ENCODE assay signal across 14 cellular contexts in genomic region chr1:29177022-29177705, GRCh38. TPM values are rescaled to one million over a fixed set of nuclear protein-coding genes. Genes with fewer than 3 reads are reported as not detected.
DNase-seq lines count a peak whose midpoint lies in the region; ATAC-seq, FAIRE-seq and TF ChIP-seq lines count a peak whose summit lies in the region.
"Had no signal": no experiment of that assay in that cellular context is flagged by ENCODE, and none has a peak within 500 bp of the region (broad histone marks: within the 10 kb centered on the region; RNA-seq: fewer than 3 reads in every experiment).

No MANE protein-coding gene starts in this region.

- H3K9ac ChIP-seq in GM23248 (peak overlapping the region; percentile 23), astrocyte (ENCODE audit: low read length) (no peak overlapping the region)

- no peak overlapping the region for H3K27ac Mint-ChIP-seq in astrocyte (ENCODE audit: unreplicated experiment)
- peak overlapping the region; percentile 31 to 88 (median 69) for H3K27ac Mint-ChIP-seq in naive thymus-derived CD4-positive, alpha-beta T cell

- peaks cover 14% of the 10 kb centered on the region for H3K4me1 Mint-ChIP-seq in astrocyte (ENCODE audit: low read depth, unreplicated experiment)
- peaks cover 49 to 70% (median 63%) of the 10 kb centered on the region in 7 donors for H3K4me1 Mint-ChIP-seq in naive thymus-derived CD4-positive, alpha-beta T cell

- no peak for TF ChIP-seq CTCF in A673 (conservative IDR thresholded peaks at IDR 0.05; ENCODE audit: low read depth, low read length)
- TF ChIP-seq CTCF in astrocyte (IDR thresholded peaks at IDR 0.05; ENCODE audit: insufficient read depth, low read depth, low read length): no peak

- DNase-seq in A673 (ENCODE audit: low spot score) (no peak), GM23248 (peak; percentile 35), astrocyte (ENCODE audit: low read depth) (no peak), NCI-H2081 (lab: John Stamatoyannopoulos, UW) (no peak), NCI-H1436 (lab: John Stamatoyannopoulos, UW) (no peak), NOMO-1 (lab: John Stamatoyannopoulos, UW; ENCODE audit: unreplicated experiment in 2 of 2) (no peak)
- DNase-seq in naive thymus-derived CD4-positive, alpha-beta T cell: no peak
- DNase-seq: activated naive CD4-positive, alpha-beta T cell; stimulated activated CD8-positive, alpha-beta memory T cell treated with anti-CD3 and anti-CD28 coated beads, Interleukin-4, amount 100 ng/mL, for 48 hours had no signal

- no peaks in the 10 kb centered on the region for H3K9me2 ChIP-seq in GM23248 (ENCODE audit: insufficient read depth)

- H2AFZ ChIP-seq in GM23248: no peak overlapping the region
- no peak overlapping the region for H2AFZ ChIP-seq in astrocyte (ENCODE audit: low read depth, low read length)

- H3K9me3 ChIP-seq in A673 (ENCODE audit: low read depth, low read length, poor library complexity, severe bottlenecking): no peaks in the 10 kb centered on the region
- no peaks in the 10 kb centered on the region for H3K9me3 ChIP-seq in GM23248 (ENCODE audit: low read depth)
- H3K9me3 ChIP-seq in astrocyte (ENCODE audit: insufficient read depth, low read depth, low read length): no peaks in the 10 kb centered on the region
- H3K9me3 ChIP-seq in naive thymus-derived CD4-positive, alpha-beta T cell (ENCODE audit: control insufficient read depth in 2 of 3, low read length in 3 of 3): no peaks in the 10 kb centered on the region

- H3K4me3 Mint-ChIP-seq in astrocyte (ENCODE audit: unreplicated experiment): no peak overlapping the region
- peak overlapping the region; percentile 21 to 94 (median 70) for H3K4me3 Mint-ChIP-seq in naive thymus-derived CD4-positive, alpha-beta T cell

- no peaks in the 10 kb centered on the region for H3K27me3 Mint-ChIP-seq in astrocyte (ENCODE audit: low read depth, unreplicated experiment)
- no peaks in the 10 kb centered on the region for H3K27me3 Mint-ChIP-seq in naive thymus-derived CD4-positive, alpha-beta T cell

- H3K4me2 ChIP-seq in GM23248 (ENCODE audit: unreplicated experiment): peak overlapping the region; percentile 23
- peak overlapping the region; percentile 42 for H3K4me2 ChIP-seq in astrocyte (ENCODE audit: low read length)

- H3K4me1 ChIP-seq in A673 (ENCODE audit: insufficient read depth, low read length, poor library complexity, severe bottlenecking) (peaks cover 49% of the 10 kb centered on the region), GM23248 (ENCODE audit: insufficient read depth) (peaks cover 49% of the 10 kb centered on the region), astrocyte (ENCODE audit: insufficient read depth, low read length) (peaks cover 21% of the 10 kb centered on the region)
- peaks cover 31 to 34% of the 10 kb centered on the region in 2 donors for H3K4me1 ChIP-seq in naive thymus-derived CD4-positive, alpha-beta T cell (ENCODE audit: control insufficient read depth in 2 of 2, insufficient read depth in 2 of 2, low read length in 2 of 2)

- 72 to 78% methylated on average over 12 of the region's 12 CpGs for WGBS in GM23248 (ENCODE audit: low coverage in 1 of 2, low lambda C conversion rate in 2 of 2, missing lambda C conversion rate in 2 of 2), 2 experiments

- H4K20me1 ChIP-seq in GM23248 (ENCODE audit: insufficient read depth) (peaks cover 34% of the 10 kb centered on the region), astrocyte (ENCODE audit: insufficient read depth, low read length) (peaks cover 81% of the 10 kb centered on the region)

- peaks cover 67% of the 10 kb centered on the region for H3F3A ChIP-seq in GM23248 (ENCODE audit: insufficient read depth)

- H3K27me3 ChIP-seq in A673 (replicated peaks; ENCODE audit: insufficient read depth, low read depth, low read length, poor library complexity) (no peaks in the 10 kb centered on the region), GM23248 (replicated peaks; ENCODE audit: insufficient read depth) (no peaks in the 10 kb centered on the region), astrocyte (ENCODE audit: insufficient read depth, low read length) (no peaks in the 10 kb centered on the region)
- no peaks in the 10 kb centered on the region for H3K27me3 ChIP-seq in naive thymus-derived CD4-positive, alpha-beta T cell (ENCODE audit: control insufficient read depth in 2 of 2, insufficient read depth in 2 of 2, low read length in 2 of 2)
- H3K27me3 ChIP-seq: dorsolateral prefrontal cortex had no signal

- in situ Hi-C loops in GM23248 (cut with MboI): no loop called here

- CTCF ChIA-PET in A673 (lab: Charles Lee): no interaction called here
- CTCF ChIA-PET in naive thymus-derived CD4-positive, alpha-beta T cell (lab: Charles Lee): interaction anchor here (0.6 to 0.7 kb wide), 2 partner anchors 187 to 1771 kb away, joined by 3 to 4 read pairs; no protein-coding TSS in a partner anchor

- H3K79me2 ChIP-seq in GM23248 (ENCODE audit: insufficient read depth): peaks cover 93% of the 10 kb centered on the region
- H3K79me2 ChIP-seq in astrocyte (ENCODE audit: insufficient read depth, low read length): peaks cover 93% of the 10 kb centered on the region

- peaks cover 13% of the 10 kb centered on the region for H3K36me3 ChIP-seq in A673 (ENCODE audit: insufficient read depth, low read length, poor library complexity, severe bottlenecking)
- 0 out of 2 replicates have a peak, but pooled peaks cover 7% of the 10 kb centered on the region for H3K36me3 ChIP-seq in GM23248 (ENCODE audit: low read depth)
- H3K36me3 ChIP-seq in astrocyte (ENCODE audit: insufficient read depth, low read length): peaks cover 8% of the 10 kb centered on the region
- peaks cover 0 to 7% (median 0%) of the 10 kb centered on the region in 3 experiments for H3K36me3 ChIP-seq in naive thymus-derived CD4-positive, alpha-beta T cell (ENCODE audit: control insufficient read depth in 2 of 3, insufficient read depth in 3 of 3, low read length in 3 of 3)

- ATAC-seq in naive thymus-derived CD4-positive, alpha-beta T cell: no peak
- no peak for ATAC-seq in GM21526 (IDR thresholded peaks at IDR 0.05; ENCODE audit: low FRiP score, unreplicated experiment)

- POLR2A ChIA-PET in A673 (lab: Charles Lee; ENCODE audit: low non-redundant PET): no interaction called here
- POLR2A ChIA-PET in naive thymus-derived CD4-positive, alpha-beta T cell (lab: Charles Lee): no interaction called here

- BruUV-seq in A673 (replicated peaks; lab: Mats Ljungman, UMichigan): no TSS peak

- H3K27ac ChIP-seq in A673 (ENCODE audit: low read depth, low read length, poor library complexity, severe bottlenecking) (peak overlapping the region; percentile 56), GM23248 (peak overlapping the region; percentile 67), astrocyte (ENCODE audit: low read depth, low read length) (no peak overlapping the region)
- no peak overlapping the region for H3K27ac ChIP-seq in naive thymus-derived CD4-positive, alpha-beta T cell (ENCODE audit: low read depth, low read length)

- intact Hi-C loops in A673 (cut with micrococcal nuclease; ENCODE audit: unreplicated experiment): no loop called here
- intact Hi-C loops in naive thymus-derived CD4-positive, alpha-beta T cell (cut with micrococcal nuclease): no loop called here

- H3K36me3 Mint-ChIP-seq in astrocyte (ENCODE audit: low read depth, unreplicated experiment): peaks cover 8% of the 10 kb centered on the region
- peaks cover 5 to 29% (median 18%) of the 10 kb centered on the region in 5 donors for H3K36me3 Mint-ChIP-seq in naive thymus-derived CD4-positive, alpha-beta T cell

- no peak overlapping the region for H3K4me3 ChIP-seq in A673 (ENCODE audit: low read depth, low read length, poor library complexity, severe bottlenecking)
- 0 out of 2 replicates have a peak overlapping the region, but pooled peaks have one; percentile 4 for H3K4me3 ChIP-seq in GM23248
- H3K4me3 ChIP-seq in astrocyte (ENCODE audit: insufficient read depth, low read depth, low read length): no peak overlapping the region
- H3K4me3 ChIP-seq in naive thymus-derived CD4-positive, alpha-beta T cell (ENCODE audit: low read length): no peak overlapping the region

- H3K9me3 Mint-ChIP-seq in astrocyte (ENCODE audit: unreplicated experiment): no peaks in the 10 kb centered on the region
- H3K9me3 Mint-ChIP-seq in naive thymus-derived CD4-positive, alpha-beta T cell: no peaks in the 10 kb centered on the region

- FAIRE-seq in astrocyte (lab: Jason Lieb, UNC): no peak

RNA-seq across cellular contexts. Expression of gene SRSF4, which starts 4.5 kb away (rescaled TPM):
- total RNA-seq in A673 (2021) (104 and 116 TPM in 2 replicates), astrocyte (48.2 and 52.6 TPM in 2 replicates)
- total RNA-seq in GM23248 (2014; rRNA removed; shearing (Covaris generic)): 36.3 and 45.0 TPM in 2 replicates
- polyA plus RNA-seq in GM23248 (2016; fragmentation: Nextera tagmentation; extraction: Ambion mirVana): 60.8 and 65.6 TPM in 2 replicates
- 100 to 1,000 TPM in 1 of 5 experiments, 10 to 100 TPM in 4; 77.6 to 110 (median 79.9) TPM for total RNA-seq in naive thymus-derived CD4-positive, alpha-beta T cell
- 100 to 1,000 TPM in 1 of 2 donors, 10 to 100 TPM in 1; 76.1 to 123 TPM for polyA plus RNA-seq in naive thymus-derived CD4-positive, alpha-beta T cell

RNA-seq across cellular contexts. Expression of gene TMEM200B, which starts 53.5 kb away (rescaled TPM):
- total RNA-seq in A673 (2021) (1.1 and 1.3 TPM in 2 replicates), astrocyte (3.6 and 4.7 TPM in 2 replicates)
- total RNA-seq in GM23248 (2014; rRNA removed; shearing (Covaris generic)): 20.4 TPM in 2 replicates
- 5.1 and 6.3 TPM in 2 replicates for polyA plus RNA-seq in GM23248 (2016; fragmentation: Nextera tagmentation; extraction: Ambion mirVana)
- total RNA-seq in naive thymus-derived CD4-positive, alpha-beta T cell: not detected
- polyA plus RNA-seq in naive thymus-derived CD4-positive, alpha-beta T cell: not detected
- total RNA-seq: mononuclear cell; OCI-LY7; T-helper 2 cell treated with Interferon-gamma antibody and Interleukin-4, amounts not matched to agents 100 ng/mL and 5 ng/mL, for 36 hours had no signal

RNA-seq across cellular contexts. Expression of gene MECR, which starts 53.6 kb away (rescaled TPM):
- total RNA-seq in A673 (2021) (39.0 and 39.3 TPM in 2 replicates), astrocyte (25.1 and 30.3 TPM in 2 replicates)
- 19.1 and 23.6 TPM in 2 replicates for total RNA-seq in GM23248 (2014; rRNA removed; shearing (Covaris generic))
- 43.3 and 48.2 TPM in 2 replicates for polyA plus RNA-seq in GM23248 (2016; fragmentation: Nextera tagmentation; extraction: Ambion mirVana)
- total RNA-seq in naive thymus-derived CD4-positive, alpha-beta T cell: 10 to 100 TPM in 4 of 5 experiments, 1 to 10 TPM in 1; 8.6 to 24.4 (median 16.8) TPM
- polyA plus RNA-seq in naive thymus-derived CD4-positive, alpha-beta T cell: 10 to 100 TPM; 18.3 to 20.5 TPM

RNA-seq across cellular contexts. Expression of gene PTPRU, which starts 59.2 kb away (rescaled TPM):
- total RNA-seq in A673 (2021) (6.8 and 15.6 TPM in 2 replicates), astrocyte (36.6 and 47.2 TPM in 2 replicates)
- 16.8 and 18.0 TPM in 2 replicates for total RNA-seq in GM23248 (2014; rRNA removed; shearing (Covaris generic))
- 6.0 and 6.2 TPM in 2 replicates for polyA plus RNA-seq in GM23248 (2016; fragmentation: Nextera tagmentation; extraction: Ambion mirVana)
- total RNA-seq in naive thymus-derived CD4-positive, alpha-beta T cell: under 1 TPM in 2 of 5 experiments, not detected in 3; 0.17 to 0.42 TPM
- polyA plus RNA-seq in naive thymus-derived CD4-positive, alpha-beta T cell: not detected

Comparison
In these comparisons a context has a peak if more than half of its experiments do, and no peak if none do; other contexts are left out.
1. H3K27ac ChIP-seq: peak in A673 (single experiment) and GM23248 (single experiment); none in astrocyte (single experiment) and naive thymus-derived CD4-positive, alpha-beta T cell (single experiment).